In the genomic region with DNA sequence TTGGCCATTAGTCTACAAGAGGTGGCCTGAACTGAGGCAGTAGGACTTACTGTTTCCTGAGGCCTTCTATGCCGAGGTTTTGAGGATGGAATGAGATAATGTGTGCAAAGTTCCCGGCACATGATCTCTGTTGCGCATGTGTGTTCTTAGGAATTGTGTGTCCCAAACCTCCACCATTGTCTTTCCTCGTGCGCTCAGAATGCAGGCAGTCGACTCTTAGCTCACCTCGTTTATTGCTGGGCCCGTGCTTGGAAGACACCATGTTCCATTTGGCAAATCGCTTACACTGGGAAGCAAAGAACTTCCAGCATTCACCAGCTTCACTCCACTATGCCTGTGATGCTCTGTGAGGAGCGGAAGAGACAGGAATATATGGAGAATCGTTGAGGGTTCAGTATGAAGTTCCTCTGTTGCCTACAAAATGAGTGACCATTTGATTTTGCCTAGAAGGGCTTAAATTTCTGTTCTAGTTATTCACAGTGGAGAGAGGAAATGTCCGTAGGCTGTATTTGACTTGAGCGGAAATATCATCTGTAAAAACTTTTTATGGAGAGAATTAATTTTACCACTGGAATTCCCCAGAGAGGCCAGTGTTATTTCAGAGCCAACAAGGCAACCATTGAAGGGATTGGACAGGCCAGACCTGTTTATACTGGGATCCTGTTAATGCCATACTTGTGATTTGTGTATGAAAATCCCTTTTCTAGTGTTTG, we compare ENCODE assay signal across 10 cellular contexts.
DNase-seq lines count a peak whose midpoint lies in the region; ATAC-seq and TF ChIP-seq lines count a peak whose summit lies in the region.
"Had no signal": no experiment of that assay in that cellular context is flagged by ENCODE, and none has a peak within 500 bp of the region (broad histone marks: within the 10 kb centered on the region; RNA-seq: fewer than 3 reads in every experiment).

No MANE protein-coding gene starts in this region.

- H3K27ac ChIP-seq in ascending aorta (peak overlapping the region; percentile 28 to 36), hepatocyte (peak overlapping the region; percentile 64), thyroid gland (peak overlapping the region; percentile 58 to 90 (median 89))

- H3K9me3 ChIP-seq in ascending aorta (no peaks in the 10 kb centered on the region), hepatocyte (ENCODE audit: low read depth) (no peaks in the 10 kb centered on the region), thyroid gland (no peaks in the 10 kb centered on the region)

- ATAC-seq in activated T-cell treated with anti-CD3 and anti-CD28 coated beads, Interleukin-2, amount 50 U/mL, for 4 hours, result no peak
- ATAC-seq in HG02571 (IDR thresholded peaks at IDR 0.05; ENCODE audit: unreplicated experiment), result no peak

- H3K4me1 Mint-ChIP-seq in activated T-cell treated with anti-CD3 and anti-CD28 coated beads, Interleukin-2, amount 50 U/mL, for 24 hours (ENCODE audit: low read depth), result peaks cover 54% of the 10 kb centered on the region
- H3K4me1 Mint-ChIP-seq in activated T-cell treated with anti-CD3 and anti-CD28 coated beads, Interleukin-2, amount 50 U/mL, for 4 hours (ENCODE audit: low read depth), result peaks cover 49% of the 10 kb centered on the region

- H3K27ac Mint-ChIP-seq in activated T-cell treated with anti-CD3 and anti-CD28 coated beads, Interleukin-2, amount 50 U/mL, for 24 hours, result peak overlapping the region; percentile 37

- H3K27me3 Mint-ChIP-seq in activated T-cell treated with anti-CD3 and anti-CD28 coated beads, Interleukin-2, amount 50 U/mL, for 24 hours, result peaks cover 3% of the 10 kb centered on the region
- H3K27me3 Mint-ChIP-seq in activated T-cell treated with anti-CD3 and anti-CD28 coated beads, Interleukin-2, amount 50 U/mL, for 4 hours (ENCODE audit: low read depth), result no peaks in the 10 kb centered on the region
- H3K27me3 Mint-ChIP-seq: activated naive CD4-positive, alpha-beta T cell treated with anti-CD3 and anti-CD28 coated beads, Interleukin-2, amount 50 U/mL, for 24 hours had no signal

- TF ChIP-seq CTCF in ascending aorta (IDR thresholded peaks at IDR 0.05) (no peak), hepatocyte (IDR thresholded peaks at IDR 0.05; ENCODE audit: poor library complexity) (no peak), thyroid gland (IDR thresholded peaks at IDR 0.05) (no peak)

- H3K27me3 ChIP-seq in ascending aorta (no peaks in the 10 kb centered on the region), hepatocyte (no peaks in the 10 kb centered on the region), thyroid gland (no peaks in the 10 kb centered on the region)

- peaks cover 14% of the 10 kb centered on the region for H3K36me3 Mint-ChIP-seq in activated T-cell treated with anti-CD3 and anti-CD28 coated beads, Interleukin-2, amount 50 U/mL, for 24 hours (ENCODE audit: low read depth)
- peaks cover 6% of the 10 kb centered on the region for H3K36me3 Mint-ChIP-seq in activated T-cell treated with anti-CD3 and anti-CD28 coated beads, Interleukin-2, amount 50 U/mL, for 4 hours (ENCODE audit: insufficient read depth)

- WGBS in hepatocyte (ENCODE audit: low lambda C conversion rate, missing lambda C conversion rate), result 76% methylated on average over 13 of the region's 13 CpGs
- WGBS in thyroid gland, 2 donors, result 85 to 88% methylated on average over 13 of the region's 13 CpGs

- peak overlapping the region; percentile 60 for H3K4me2 ChIP-seq in hepatocyte

- H3K4me1 ChIP-seq in ascending aorta, result peaks cover 0 to 19% of the 10 kb centered on the region in 2 donors
- peaks cover 13% of the 10 kb centered on the region for H3K4me1 ChIP-seq in hepatocyte (ENCODE audit: insufficient read depth)
- peaks cover 60 to 65% of the 10 kb centered on the region in 2 donors for H3K4me1 ChIP-seq in thyroid gland

- no peaks in the 10 kb centered on the region for H4K20me1 ChIP-seq in hepatocyte (ENCODE audit: insufficient read depth, poor library complexity, severe bottlenecking)

- no peak overlapping the region for H3K4me3 ChIP-seq in ascending aorta
- no peak overlapping the region for H3K4me3 ChIP-seq in hepatocyte
- no peak overlapping the region for H3K4me3 ChIP-seq in thyroid gland (replicated peaks in 1 of 3)

- H3K79me2 ChIP-seq in hepatocyte, result no peaks in the 10 kb centered on the region

- TF ChIP-seq POLR2A in thyroid gland (IDR thresholded peaks at IDR 0.05), result no peak

- intact Hi-C loops in ascending aorta (cut with DNase I) (loop anchor here (5.0 kb wide), 1 partner anchor 39 kb away; no protein-coding TSS in a partner anchor), thyroid gland (cut with DNase I) (no loop called here)

- H2AFZ ChIP-seq in hepatocyte, result no peak overlapping the region

- peak overlapping the region; percentile 8 for H3K4me3 Mint-ChIP-seq in activated T-cell treated with anti-CD3 and anti-CD28 coated beads, Interleukin-2, amount 50 U/mL, for 24 hours
- H3K4me3 Mint-ChIP-seq in activated T-cell treated with anti-CD3 and anti-CD28 coated beads, Interleukin-2, amount 50 U/mL, for 4 hours, result no peak overlapping the region

- no peak for DNase-seq in activated T-cell treated with anti-CD3 and anti-CD28 coated beads, Interleukin-2, amount 50 U/mL, for 24 hours
- no peak for DNase-seq in activated T-cell treated with anti-CD3 and anti-CD28 coated beads, Interleukin-2, amount 50 U/mL, for 4 hours
- no peak for DNase-seq in ascending aorta (ENCODE audit: low spot score in 2 of 2)
- DNase-seq in hepatocyte (ENCODE audit: low spot score), result peak; percentile 21
- DNase-seq in thyroid gland, result no peak
- DNase-seq in NCI-H2081 treated with DMSO at 0.1 percent for 48 hours (lab: John Stamatoyannopoulos, UW), result no peak
- no peak for DNase-seq in amniotic stem cell (lab: John Stamatoyannopoulos, UW)
- DNase-seq: NCI-H2029 treated with DMSO at 0.1 percent for 48 hours had no signal

- no peaks in the 10 kb centered on the region for H3K9me2 ChIP-seq in hepatocyte (replicated peaks; ENCODE audit: insufficient read depth)

- no peaks in the 10 kb centered on the region for H3K36me3 ChIP-seq in ascending aorta
- H3K36me3 ChIP-seq in hepatocyte (replicated peaks; ENCODE audit: insufficient read depth, low read depth), result no peaks in the 10 kb centered on the region
- H3K36me3 ChIP-seq in thyroid gland, result no peaks in the 10 kb centered on the region

- no peaks in the 10 kb centered on the region for H3K9me3 Mint-ChIP-seq in activated T-cell treated with anti-CD3 and anti-CD28 coated beads, Interleukin-2, amount 50 U/mL, for 24 hours
- no peaks in the 10 kb centered on the region for H3K9me3 Mint-ChIP-seq in activated T-cell treated with anti-CD3 and anti-CD28 coated beads, Interleukin-2, amount 50 U/mL, for 4 hours
- H3K9me3 Mint-ChIP-seq: activated naive CD4-positive, alpha-beta T cell treated with anti-CD3 and anti-CD28 coated beads, Interleukin-2, amount 50 U/mL, for 24 hours had no signal

Comparison
In these comparisons a context has a peak if more than half of its experiments do, and no peak if none do; other contexts are left out.
1. H3K27ac ChIP-seq: peak in every context shown above with its lines; median percentile 89 in thyroid gland; 64 in hepatocyte; 32 in ascending aorta.